9 cellular contexts compared by ENCODE assay signal in genomic region chr17:77829871-77830799, GRCh38.
DNase-seq lines count a peak whose midpoint lies in the region.
"Had no signal": no experiment of that assay in that cellular context is flagged by ENCODE, and none has a peak within 500 bp of the region (broad histone marks: within the 10 kb centered on the region; RNA-seq: fewer than 3 reads in every experiment).

No MANE protein-coding gene starts in this region.

- no peak overlapping the region for H3K9ac ChIP-seq in mesendoderm (ENCODE audit: low read length)

- H2BK15ac ChIP-seq in mesendoderm (replicated peaks; ENCODE audit: low read depth): no peak overlapping the region

- no peak overlapping the region for H2BK120ac ChIP-seq in mesendoderm (ENCODE audit: low read depth, low read length)

- H3K23ac ChIP-seq in mesendoderm (ENCODE audit: low read length): peak overlapping the region; percentile 74

- WGBS in mesendoderm (ENCODE audit: extremely low coverage, insufficient coverage, low lambda C conversion rate): no CpG with 5 or more reads among the region's 16 CpGs

- peaks cover 5% of the 10 kb centered on the region for H3K4me1 ChIP-seq in mesendoderm (ENCODE audit: control insufficient read depth, low read depth, low read length)

- no peaks in the 10 kb centered on the region for H3K27me3 ChIP-seq in mesendoderm (ENCODE audit: insufficient read depth, low read length, poor library complexity)

- peak; percentile 61 for DNase-seq in activated effector memory CD4-positive, alpha-beta T cell treated with anti-CD3 and anti-CD28 coated beads, Interleukin-2, amount 50 U/mL, for 16 hours
- DNase-seq in activated effector memory CD4-positive, alpha-beta T cell treated with Interleukin-2 at 50 U/mL for 16 hours: no peak
- peak in 34 of 61 donors; percentile 10 to 77 (median 40) for DNase-seq in caudate nucleus (lab: John Stamatoyannopoulos, UW)
- no peak for DNase-seq in mesendoderm
- peak; percentile 65 for DNase-seq in ureter (ENCODE audit: low spot score)
- DNase-seq in substantia nigra (lab: John Stamatoyannopoulos, UW): no peak
- no peak for DNase-seq in pons (ENCODE audit: low spot score)
- DNase-seq in HPDE6-E6E7 (ENCODE audit: extremely low spot score): no peak

- H3K4me2 ChIP-seq in mesendoderm (ENCODE audit: low read length): no peak overlapping the region

- no peak overlapping the region for H4K8ac ChIP-seq in mesendoderm (ENCODE audit: low read depth, low read length)

- no peaks in the 10 kb centered on the region for H3K36me3 ChIP-seq in mesendoderm (ENCODE audit: control insufficient read depth, insufficient read depth, low read length)

- H3K27ac ChIP-seq in caudate nucleus (ENCODE audit: low read depth, low read length) (peak overlapping the region; percentile 18), mesendoderm (ENCODE audit: low read depth, low read length) (peak overlapping the region; percentile 18), substantia nigra (ENCODE audit: low read depth, low read length, poor library complexity, severe bottlenecking) (no peak overlapping the region)
- H3K27ac ChIP-seq: C4-2B had no signal

- H4K5ac ChIP-seq in mesendoderm (ENCODE audit: low read length): no peak overlapping the region

- H3K18ac ChIP-seq in mesendoderm (ENCODE audit: low read length): no peak overlapping the region

- no peaks in the 10 kb centered on the region for H3K79me2 ChIP-seq in mesendoderm (ENCODE audit: control insufficient read depth, insufficient read depth, low read length)

- H2AK5ac ChIP-seq in mesendoderm (ENCODE audit: low read length): no peak overlapping the region

- H3K4me3 ChIP-seq in mesendoderm (ENCODE audit: low read length): no peak overlapping the region

- no peak overlapping the region for H2BK5ac ChIP-seq in mesendoderm (ENCODE audit: low read length)

- H3K79me1 ChIP-seq in mesendoderm (ENCODE audit: low read length): no peaks in the 10 kb centered on the region

- H3K56ac ChIP-seq in mesendoderm (ENCODE audit: low read length): peak overlapping the region; percentile 5

- H3K4ac ChIP-seq in mesendoderm (ENCODE audit: low read depth, low read length): no peak overlapping the region

Comparison
In these comparisons a context has a peak if more than half of its experiments do, and no peak if none do; other contexts are left out.
1. DNase-seq: peak in activated effector memory CD4-positive, alpha-beta T cell treated with anti-CD3 and anti-CD28 coated beads, Interleukin-2, amount 50 U/mL, for 16 hours (single experiment), caudate nucleus (34 of 61) and ureter (single experiment); none in activated effector memory CD4-positive, alpha-beta T cell treated with Interleukin-2 at 50 U/mL for 16 hours (single experiment), mesendoderm (single experiment), substantia nigra (0 of 49), pons (single experiment) and HPDE6-E6E7 (single experiment).